Comparison of ENCODE assay signal across 14 cellular contexts in the genomic region with DNA sequence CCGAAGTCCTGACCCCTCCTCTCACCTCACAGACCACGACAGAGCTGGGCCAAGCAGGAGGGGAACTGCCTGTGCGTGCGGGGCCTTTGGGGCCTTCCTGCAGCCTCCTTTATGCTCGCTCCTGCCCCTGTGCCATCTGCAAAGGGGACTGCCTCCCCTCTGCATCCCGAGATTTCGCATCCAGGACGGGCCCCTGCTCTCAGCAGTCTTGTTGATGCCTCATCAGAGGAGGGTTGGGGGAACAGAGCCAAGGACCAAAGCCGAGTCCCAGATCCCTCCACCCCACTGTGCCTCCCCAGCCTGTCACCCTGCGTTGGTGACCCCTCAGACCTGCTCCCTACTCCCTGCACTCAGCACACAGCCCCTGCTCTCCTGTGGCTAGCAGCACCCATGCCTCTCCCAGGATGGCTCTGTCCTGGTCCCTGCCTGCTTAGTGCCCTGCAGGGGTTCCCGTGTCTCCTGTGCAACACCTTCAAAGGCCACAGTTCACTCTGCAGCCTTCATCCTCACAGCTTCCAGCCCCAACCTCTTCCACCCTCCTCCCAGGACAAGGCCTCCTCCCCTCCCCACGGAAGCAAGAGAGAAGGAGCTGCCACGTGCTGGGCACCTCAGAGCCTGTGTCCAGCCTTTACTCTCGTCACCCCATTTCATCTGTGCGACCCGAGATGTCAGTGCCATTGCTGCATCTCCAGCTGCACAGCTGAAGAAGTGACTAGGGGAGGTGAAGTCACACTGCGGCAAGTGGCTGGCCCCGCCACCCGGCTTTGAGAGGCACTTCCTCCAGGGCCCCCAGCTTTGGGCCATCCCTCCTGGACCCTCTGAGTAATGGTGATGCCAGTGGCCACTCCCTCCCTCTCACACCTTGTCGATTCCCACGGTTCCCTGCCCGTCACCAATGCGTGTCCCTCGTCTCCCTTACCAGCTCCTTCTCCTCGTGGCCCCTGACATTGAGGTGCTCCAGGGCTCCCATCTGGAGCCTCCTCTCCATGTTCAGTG.
DNase-seq lines count a peak whose midpoint lies in the region; ATAC-seq, FAIRE-seq and TF ChIP-seq lines count a peak whose summit lies in the region.
"Had no signal": no experiment of that assay in that cellular context is flagged by ENCODE, and none has a peak within 500 bp of the region (broad histone marks: within the 10 kb centered on the region; RNA-seq: fewer than 3 reads in every experiment).

No MANE protein-coding gene starts in this region.

- TF ChIP-seq CTCF in A549 (IDR thresholded peaks at IDR 0.05) = no peak
- no peak for TF ChIP-seq CTCF in endothelial cell of umbilical vein (IDR thresholded peaks at IDR 0.05; ENCODE audit: extremely low read depth in 1 of 2, insufficient read depth in 1 of 2, low read depth in 1 of 2, low read length in 2 of 2)
- TF ChIP-seq CTCF in mucosa of descending colon (IDR thresholded peaks at IDR 0.05) = no peak

- in situ Hi-C loops in ACHN (cut with HindIII; ENCODE audit: low pct_ligation_motif_present, low pct_unique_long_range_greater_than_20kb, low sequenced_read_pairs) = no loop called here

- H3K9me1 ChIP-seq in endothelial cell of umbilical vein (replicated peaks; ENCODE audit: control insufficient read depth, extremely low read depth, insufficient read depth, low read length) = no peaks in the 10 kb centered on the region

- no peak for TF ChIP-seq EP300 in A549 (IDR thresholded peaks at IDR 0.05)

- FAIRE-seq in A549 (lab: Jason Lieb, UNC) = no peak
- peak; percentile 63 for FAIRE-seq in HTR-8/SVneo (lab: Jason Lieb, UNC)
- no peak for FAIRE-seq in endothelial cell of umbilical vein (lab: Jason Lieb, UNC)
- FAIRE-seq: GM19239 had no signal

- H3K9me3 Mint-ChIP-seq in activated CD4-positive, alpha-beta T cell treated with anti-CD3 and anti-CD28 coated beads, Interleukin-2, amount 10 ng/mL, durations not matched to agents 7 days and 5 days = no peaks in the 10 kb centered on the region

- no peak overlapping the region for H2AFZ ChIP-seq in endothelial cell of umbilical vein (ENCODE audit: low read depth, low read length)

- H3K27ac ChIP-seq in A549 (no peak overlapping the region), endothelial cell of umbilical vein (ENCODE audit: insufficient read depth, low read depth, low read length) (no peak overlapping the region)

- H3K9me3 ChIP-seq in A549 = no peaks in the 10 kb centered on the region
- H3K9me3 ChIP-seq in endothelial cell of umbilical vein (replicated peaks; ENCODE audit: control insufficient read depth, insufficient read depth, low read length) = no peaks in the 10 kb centered on the region
- no peaks in the 10 kb centered on the region for H3K9me3 ChIP-seq in mucosa of descending colon

- peak; percentile 27 to 47; a peak in 5 of 6 replicates for ATAC-seq in A549
- ATAC-seq in mucosa of descending colon = peak; percentile 37
- no peak for ATAC-seq in GM18502 (IDR thresholded peaks at IDR 0.05; ENCODE audit: poor library complexity, unreplicated experiment)

- H3K36me3 ChIP-seq in endothelial cell of umbilical vein (ENCODE audit: control insufficient read depth in 2 of 2, extremely low read depth in 1 of 2, insufficient read depth in 2 of 2, low read length in 2 of 2) (peaks cover 4 to 23% of the 10 kb centered on the region in 2 experiments), mucosa of descending colon (ENCODE audit: low read depth) (peaks cover under 1% of the 10 kb centered on the region)

- no peak overlapping the region for H3K4me3 Mint-ChIP-seq in activated CD4-positive, alpha-beta T cell treated with anti-CD3 and anti-CD28 coated beads, Interleukin-2, amount 10 ng/mL, durations not matched to agents 7 days and 5 days

- H3K4me1 ChIP-seq in A549 = no peaks in the 10 kb centered on the region
- peaks cover 7% of the 10 kb centered on the region for H3K4me1 ChIP-seq in endothelial cell of umbilical vein (ENCODE audit: control insufficient read depth, extremely low read depth, insufficient read depth, low read length)
- H3K4me1 ChIP-seq in mucosa of descending colon (ENCODE audit: low read depth) = no peaks in the 10 kb centered on the region

- no peak overlapping the region for H3K9ac ChIP-seq in endothelial cell of umbilical vein (replicated peaks; ENCODE audit: extremely low read depth, insufficient read depth, low read length)

- peaks cover 3% of the 10 kb centered on the region for H3K36me3 Mint-ChIP-seq in activated CD4-positive, alpha-beta T cell treated with anti-CD3 and anti-CD28 coated beads, Interleukin-2, amount 10 ng/mL, durations not matched to agents 7 days and 5 days (ENCODE audit: low read depth)

- H3K4me3 ChIP-seq in A549 = no peak overlapping the region
- H3K4me3 ChIP-seq in endothelial cell of umbilical vein (replicated peaks in 1 of 3; ENCODE audit: insufficient read depth in 1 of 3, low read depth in 1 of 3, low read length in 3 of 3) = no peak overlapping the region
- H3K4me3 ChIP-seq in mucosa of descending colon = no peak overlapping the region

- TF ChIP-seq RAD21 in A549 (conservative IDR thresholded peaks at IDR 0.05 in 1 of 2, IDR thresholded peaks at IDR 0.05 in 1 of 2) = no peak

- H4K20me1 ChIP-seq in endothelial cell of umbilical vein (replicated peaks; ENCODE audit: control insufficient read depth, extremely low read depth, insufficient read depth, low read length) = no peaks in the 10 kb centered on the region

- H3K79me2 ChIP-seq in endothelial cell of umbilical vein (ENCODE audit: control insufficient read depth, insufficient read depth, low read length) = no peaks in the 10 kb centered on the region

- no TSS peak for BruUV-seq in endothelial cell of umbilical vein (replicated peaks; lab: Mats Ljungman, UMichigan)

- intact Hi-C loops in endothelial cell of umbilical vein (cut with micrococcal nuclease) (loop anchor here (5.0 to 10.0 kb wide), 3 partner anchors 200 to 325 kb away; no protein-coding TSS in a partner anchor), mucosa of descending colon (cut with DNase I, micrococcal nuclease) (no loop called here)

- DNase-seq in A549 (ENCODE audit: low read depth in 1 of 2, low spot score in 1 of 2) = no peak
- no peak for DNase-seq in HTR-8/SVneo (ENCODE audit: insufficient read length, low spot score)
- no peak for DNase-seq in endothelial cell of umbilical vein (ENCODE audit: low read depth, low spot score)
- peak in 1 of 3 donors; percentile 36 for DNase-seq in mucosa of descending colon
- DNase-seq in NCI-H1092 (lab: John Stamatoyannopoulos, UW) = no peak
- no peak for DNase-seq in activated CD4-positive, alpha-beta T cell treated with anti-CD3 and anti-CD28 coated beads, Interleukin-2, amount 10 ng/mL, durations not matched to agents 7 days and 5 days
- DNase-seq in ACHN = no peak
- DNase-seq: GF-D8; kidney glomerular epithelial cell; NCI-H2029 treated with DMSO at 0.1 percent for 48 hours; NCI-H69; stimulated activated CD4-positive, alpha-beta T cell treated with anti-CD3 and anti-CD28 coated beads, Interleukin-1b, Interleukin-23, amount 100 ng/mL, for 48 hours had no signal

- H3K27me3 Mint-ChIP-seq in activated CD4-positive, alpha-beta T cell treated with anti-CD3 and anti-CD28 coated beads, Interleukin-2, amount 10 ng/mL, durations not matched to agents 7 days and 5 days = no peaks in the 10 kb centered on the region

- H3K27ac Mint-ChIP-seq in activated CD4-positive, alpha-beta T cell treated with anti-CD3 and anti-CD28 coated beads, Interleukin-2, amount 10 ng/mL, durations not matched to agents 7 days and 5 days = no peak overlapping the region

- WGBS in A549 (ENCODE audit: missing lambda C conversion rate) = 94% methylated on average over 25 of the region's 25 CpGs

- POLR2A ChIA-PET in A549 (lab: Yijun Ruan, JAX) = no interaction called here
- POLR2A ChIA-PET in endothelial cell of umbilical vein (lab: Charles Lee) = no interaction called here
- POLR2A ChIA-PET in activated CD4-positive, alpha-beta T cell treated with anti-CD3 and anti-CD28 coated beads, Interleukin-2, amount 10 ng/mL, durations not matched to agents 7 days and 5 days (lab: Charles Lee) = no interaction called here

- peaks cover 11% of the 10 kb centered on the region for H3K4me1 Mint-ChIP-seq in activated CD4-positive, alpha-beta T cell treated with anti-CD3 and anti-CD28 coated beads, Interleukin-2, amount 10 ng/mL, durations not matched to agents 7 days and 5 days

- CTCF ChIA-PET in A549 (lab: Yijun Ruan, JAX) (no interaction called here), endothelial cell of umbilical vein (lab: Charles Lee) (no interaction called here)
- CTCF ChIA-PET in activated CD4-positive, alpha-beta T cell treated with anti-CD3 and anti-CD28 coated beads, Interleukin-2, amount 10 ng/mL, durations not matched to agents 7 days and 5 days (lab: Charles Lee) = no interaction called here

- no peak for TF ChIP-seq POLR2A in A549 (IDR thresholded peaks at IDR 0.05; ENCODE audit: low read length)
- TF ChIP-seq POLR2A in endothelial cell of umbilical vein (IDR thresholded peaks at IDR 0.05; ENCODE audit: low read depth, low read length) = peak; percentile 26

- H3K4me2 ChIP-seq in A549 (no peak overlapping the region), endothelial cell of umbilical vein (ENCODE audit: insufficient read depth, low read length) (no peak overlapping the region)

- H3K27me3 ChIP-seq in endothelial cell of umbilical vein (ENCODE audit: control insufficient read depth in 2 of 2, insufficient read depth in 2 of 2, low read length in 2 of 2) = no peaks in the 10 kb centered on the region

- dilution Hi-C loops in endothelial cell of umbilical vein (cut with MboI; ENCODE audit: extremely low pct_ligation_motif_present, low sequenced_read_pairs) = no loop called here

TF ChIP-seq in A549, 52 proteins besides CTCF, POLR2A, EP300 and RAD21 (continues in another document):
- TF ChIP-seq HOXA7 (CRISPR knock-in tag; IDR thresholded peaks at IDR 0.05) (no peak), MAFK (IDR thresholded peaks at IDR 0.05; ENCODE audit: partially characterized antibody) (no peak)

TF ChIP-seq in endothelial cell of umbilical vein, 7 proteins besides CTCF, POLR2A, EP300 and RAD21:
- TF ChIP-seq POLR2AphosphoS5 (IDR thresholded peaks at IDR 0.05; ENCODE audit: insufficient read depth, low read depth, low read length) (no peak), GATA2 (IDR thresholded peaks at IDR 0.05; ENCODE audit: insufficient read depth, insufficient read length, low read depth, low read length) (no peak), MAX (IDR thresholded peaks at IDR 0.05; ENCODE audit: insufficient read depth, insufficient read length) (no peak), EZH2 (IDR thresholded peaks at IDR 0.05; ENCODE audit: borderline replicate concordance, low read depth, low read length, severe bottlenecking) (no peak), MYC (IDR thresholded peaks at IDR 0.05; ENCODE audit: low read depth, low read length) (no peak), FOS (IDR thresholded peaks at IDR 0.05; ENCODE audit: borderline replicate concordance, insufficient read depth, low read length) (no peak), JUN (IDR thresholded peaks at IDR 0.05; ENCODE audit: borderline replicate concordance, insufficient read depth, insufficient read length, low read depth) (no peak)
